Comparison of ENCODE assay signal across 12 cellular contexts in genomic region chr11:43833657-43834073, GRCh38. TPM values are rescaled to one million over a fixed set of nuclear protein-coding genes. Genes with fewer than 3 reads are reported as not detected.
A peak's percentile ranks its signal among the peaks of the same experiment; 100 is the strongest.
DNase-seq lines count a peak whose midpoint lies in the region; FAIRE-seq lines count a peak whose summit lies in the region.
"Had no signal": no experiment of that assay in that cellular context is flagged by ENCODE, and none has a peak within 500 bp of the region (broad histone marks: within the 10 kb centered on the region; RNA-seq: fewer than 3 reads in every experiment).

No MANE protein-coding gene starts in this region.

- no peak overlapping the region for H3K4me3 Mint-ChIP-seq in activated T-helper 2 cell treated with anti-CD3 and anti-CD28 coated beads, Interferon-gamma antibody, Interleukin-2, Interleukin-4, amounts not matched to agents 10 μg/mL and 5 μg/mL and 100 μg/mL, durations not matched to agents 14 hours and 24 hours and 36 hours (ENCODE audit: low read depth)
- H3K4me3 Mint-ChIP-seq: CD4-positive, alpha-beta T cell had no signal

- H3K27me3 Mint-ChIP-seq in activated T-helper 2 cell treated with anti-CD3 and anti-CD28 coated beads, Interferon-gamma antibody, Interleukin-2, Interleukin-4, amounts not matched to agents 10 μg/mL and 5 μg/mL and 100 μg/mL, durations not matched to agents 14 hours and 24 hours and 36 hours (ENCODE audit: low read depth): no peaks in the 10 kb centered on the region
- H3K27me3 Mint-ChIP-seq: CD4-positive, alpha-beta T cell had no signal

- H3K4me1 ChIP-seq in mesodermal cell (ENCODE audit: control insufficient read depth, insufficient read depth, low read length, poor library complexity, severe bottlenecking): peaks cover 34% of the 10 kb centered on the region
- H3K4me1 ChIP-seq in small intestine (ENCODE audit: control insufficient read depth in 2 of 2, insufficient read depth in 1 of 2, low read depth in 1 of 2, low read length in 1 of 2): no peaks in the 10 kb centered on the region

- H3K9me3 ChIP-seq in mesodermal cell (ENCODE audit: control insufficient read depth, low read length): no peaks in the 10 kb centered on the region
- no peaks in the 10 kb centered on the region for H3K9me3 ChIP-seq in small intestine (ENCODE audit: control insufficient read depth, low read depth)
- H3K9me3 ChIP-seq: thoracic aorta had no signal

- FAIRE-seq in small intestine (lab: Jason Lieb, UNC): no peak
- FAIRE-seq: GM12878 had no signal

- peaks cover 35% of the 10 kb centered on the region for H3K36me3 ChIP-seq in mesodermal cell (ENCODE audit: control insufficient read depth, insufficient read depth, low read length)
- H3K36me3 ChIP-seq in small intestine (ENCODE audit: control insufficient read depth in 2 of 2, insufficient read depth in 2 of 2, low read length in 2 of 2): peaks cover 0 to 3% of the 10 kb centered on the region in 2 donors
- H3K36me3 ChIP-seq: thoracic aorta had no signal

- H3K27ac ChIP-seq in mesodermal cell (ENCODE audit: low read depth, low read length, severe bottlenecking) (peak overlapping the region; percentile 68), small intestine (ENCODE audit: low read depth in 1 of 2, low read length in 1 of 2) (no peak overlapping the region)

- H3K4me1 Mint-ChIP-seq in activated T-helper 2 cell treated with anti-CD3 and anti-CD28 coated beads, Interferon-gamma antibody, Interleukin-2, Interleukin-4, amounts not matched to agents 10 μg/mL and 5 μg/mL and 100 μg/mL, durations not matched to agents 14 hours and 24 hours and 36 hours (ENCODE audit: low read depth): peaks cover 24% of the 10 kb centered on the region

- peak; percentile 23 for DNase-seq in EL
- peak; percentile 13 for DNase-seq in NCI-H1694 treated with DMSO at 0.1 percent for 48 hours (lab: John Stamatoyannopoulos, UW)
- peak; percentile 62 for DNase-seq in cerebellum (ENCODE audit: low spot score)
- DNase-seq in small intestine: no peak
- DNase-seq in activated T-helper 2 cell treated with anti-CD3 and anti-CD28 coated beads, Interferon-gamma antibody, Interleukin-2, Interleukin-4, amounts not matched to agents 10 μg/mL and 5 μg/mL and 100 μg/mL, durations not matched to agents 14 hours and 24 hours and 36 hours (ENCODE audit: low spot score): no peak
- no peak for DNase-seq in DMS153 (lab: John Stamatoyannopoulos, UW)
- DNase-seq in globus pallidus (ENCODE audit: low spot score): no peak
- DNase-seq: CD4-positive, alpha-beta T cell; T-helper 9 cell had no signal

- H3K9me3 Mint-ChIP-seq in activated T-helper 2 cell treated with anti-CD3 and anti-CD28 coated beads, Interferon-gamma antibody, Interleukin-2, Interleukin-4, amounts not matched to agents 10 μg/mL and 5 μg/mL and 100 μg/mL, durations not matched to agents 14 hours and 24 hours and 36 hours: no peaks in the 10 kb centered on the region
- H3K9me3 Mint-ChIP-seq: CD4-positive, alpha-beta T cell had no signal

- peaks cover 22% of the 10 kb centered on the region for H3K36me3 Mint-ChIP-seq in activated T-helper 2 cell treated with anti-CD3 and anti-CD28 coated beads, Interferon-gamma antibody, Interleukin-2, Interleukin-4, amounts not matched to agents 10 μg/mL and 5 μg/mL and 100 μg/mL, durations not matched to agents 14 hours and 24 hours and 36 hours (ENCODE audit: low read depth)

- H3K4me3 ChIP-seq in mesodermal cell (ENCODE audit: extremely low read depth, insufficient read depth, low read length, poor library complexity, severe bottlenecking) (no peak overlapping the region), small intestine (ENCODE audit: low read depth in 1 of 2, low read length in 2 of 2) (no peak overlapping the region)
- H3K4me3 ChIP-seq: GM12878, thoracic aorta had no signal

- WGBS in mesodermal cell (ENCODE audit: insufficient coverage in 2 of 2), 2 experiments: no CpG with 5 or more reads among the region's 1 CpG
- WGBS in small intestine, 3 donors: 60 to 93% (median 86%) methylated on average over 1 of the region's 1 CpG

- no peak overlapping the region for H3K27ac Mint-ChIP-seq in activated T-helper 2 cell treated with anti-CD3 and anti-CD28 coated beads, Interferon-gamma antibody, Interleukin-2, Interleukin-4, amounts not matched to agents 10 μg/mL and 5 μg/mL and 100 μg/mL, durations not matched to agents 14 hours and 24 hours and 36 hours
- H3K27ac Mint-ChIP-seq: CD4-positive, alpha-beta T cell had no signal

- intact Hi-C loops in activated T-helper 2 cell treated with anti-CD3 and anti-CD28 coated beads, Interferon-gamma antibody, Interleukin-2, Interleukin-4, amounts not matched to agents 10 μg/mL and 5 μg/mL and 100 μg/mL, durations not matched to agents 14 hours and 24 hours and 36 hours (cut with micrococcal nuclease): loop anchor here (5.0 kb wide), 1 partner anchor 109 kb away; the partner anchor contains the start of gene C11orf96

- H3K27me3 ChIP-seq in small intestine (ENCODE audit: control insufficient read depth in 2 of 2, insufficient read depth in 2 of 2, low read length in 2 of 2): no peaks in the 10 kb centered on the region

RNA-seq across cellular contexts. Expression of gene ALKBH3, which starts 47.0 kb away (rescaled TPM):
- 30.8 TPM for total RNA-seq in cerebellum
- polyA plus RNA-seq in mesodermal cell (2013, experiment 1 of 2): 35.1 TPM
- polyA plus RNA-seq in mesodermal cell (2013, experiment 2 of 2): 26.9 TPM
- polyA plus RNA-seq in small intestine: 10 to 100 TPM; 30.0 to 40.3 (median 39.2) TPM
- total RNA-seq in activated T-helper 2 cell treated with anti-CD3 and anti-CD28 coated beads, Interferon-gamma antibody, Interleukin-2, Interleukin-4, amounts not matched to agents 10 μg/mL and 5 μg/mL and 100 μg/mL, durations not matched to agents 14 hours and 24 hours and 36 hours: 32.2 and 32.7 TPM in 2 replicates

Comparison
In these comparisons a context has a peak if more than half of its experiments do, and no peak if none do; other contexts are left out.
1. DNase-seq: peak in EL (single experiment), NCI-H1694 treated with DMSO at 0.1 percent for 48 hours (single experiment) and cerebellum (single experiment); none in small intestine (single experiment), activated T-helper 2 cell treated with anti-CD3 and anti-CD28 coated beads, Interferon-gamma antibody, Interleukin-2, Interleukin-4, amounts not matched to agents 10 μg/mL and 5 μg/mL and 100 μg/mL, durations not matched to agents 14 hours and 24 hours and 36 hours (single experiment), DMS153 (single experiment) and globus pallidus (single experiment).